Comparison of ENCODE assay signal across 8 cellular contexts in the genomic region with DNA sequence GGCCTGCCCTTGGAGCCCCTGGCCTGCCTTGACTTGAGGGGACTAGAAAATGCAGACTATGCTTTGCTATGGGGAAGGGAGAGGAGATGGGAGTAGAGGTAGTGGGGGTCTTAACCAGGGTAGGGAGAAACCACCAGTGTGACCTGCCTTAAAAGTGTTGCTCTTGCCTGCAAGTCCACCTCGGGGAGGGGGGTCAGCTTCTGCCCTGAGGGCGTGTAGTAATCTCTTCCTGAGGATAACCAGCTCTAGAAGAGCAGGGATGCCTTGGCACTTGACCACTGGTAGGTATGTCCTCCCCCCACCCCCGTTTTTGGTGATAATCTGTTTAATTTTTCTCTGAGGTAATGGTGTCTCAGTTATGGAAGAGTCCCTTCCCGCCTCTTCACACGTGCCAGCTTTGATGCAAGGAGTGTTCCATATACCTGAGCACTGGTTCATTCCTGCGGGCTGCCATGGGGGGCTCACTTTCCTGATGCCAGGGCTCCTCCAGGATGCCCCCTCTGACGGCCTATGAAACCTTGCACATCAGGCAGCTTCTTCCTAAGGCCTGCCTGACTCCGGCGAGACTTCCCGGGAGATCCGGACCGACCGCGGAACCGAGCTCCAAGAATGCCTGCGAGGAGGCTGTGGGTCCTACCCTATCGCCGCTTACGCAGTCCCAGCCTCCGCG. TPM values are rescaled to one million over a fixed set of nuclear protein-coding genes. Genes with fewer than 3 reads are reported as not detected.
DNase-seq lines count a peak whose midpoint lies in the region; ATAC-seq and TF ChIP-seq lines count a peak whose summit lies in the region.

No MANE protein-coding gene starts in this region.

- H3K36me3 Mint-ChIP-seq in Calu3 (ENCODE audit: insufficient read depth, unreplicated experiment) = peaks cover 38% of the 10 kb centered on the region
- no peaks in the 10 kb centered on the region for H3K36me3 Mint-ChIP-seq in neural crest cell (ENCODE audit: low read depth)

- no peak for TF ChIP-seq CTCF in Calu3 (IDR thresholded peaks at IDR 0.05; ENCODE audit: unreplicated experiment)
- TF ChIP-seq CTCF in NB4 (IDR thresholded peaks at IDR 0.05; ENCODE audit: low read depth, low read length) = no peak
- peak; percentile 15 for TF ChIP-seq CTCF in coronary artery (IDR thresholded peaks at IDR 0.05)
- TF ChIP-seq CTCF in neural crest cell (conservative IDR thresholded peaks at IDR 0.05) = no peak

- H3K4me3 Mint-ChIP-seq in Calu3 (ENCODE audit: low read depth, unreplicated experiment) (peak overlapping the region; percentile 96), neural crest cell (peak overlapping the region; percentile 95)

- TF ChIP-seq POLR2A in NB4 (IDR thresholded peaks at IDR 0.05; ENCODE audit: extremely low read depth, insufficient read length) = no peak

- H3K27me3 Mint-ChIP-seq in Calu3 (ENCODE audit: unreplicated experiment) (no peaks in the 10 kb centered on the region), neural crest cell (ENCODE audit: low read depth) (no peaks in the 10 kb centered on the region)

- no peak for ATAC-seq in GM19351 (IDR thresholded peaks at IDR 0.05; ENCODE audit: unreplicated experiment)
- no peak for ATAC-seq in GM18517 (IDR thresholded peaks at IDR 0.05; ENCODE audit: unreplicated experiment)

- H3K4me1 Mint-ChIP-seq in Calu3 (ENCODE audit: low read depth, unreplicated experiment) (peaks cover 9% of the 10 kb centered on the region), neural crest cell (peaks cover 31% of the 10 kb centered on the region)

- intact Hi-C loops in Calu3 (cut with micrococcal nuclease; ENCODE audit: unreplicated experiment) = loop anchor here (2.0 kb wide), 1 partner anchor 460 kb away; no protein-coding TSS in a partner anchor

- TSS peak; percentile 67 for BruUV-seq in Calu3 (replicated peaks; lab: Mats Ljungman, UMichigan)

- peak overlapping the region; percentile 93 for H3K27ac Mint-ChIP-seq in Calu3 (ENCODE audit: unreplicated experiment)
- peak overlapping the region; percentile 98 for H3K27ac Mint-ChIP-seq in neural crest cell (ENCODE audit: unreplicated experiment)

- no peak for DNase-seq in Calu3
- peak; percentile 23 for DNase-seq in NB4 (ENCODE audit: low read depth)
- no peak for DNase-seq in coronary artery (ENCODE audit: low spot score)
- DNase-seq in neural crest cell (ENCODE audit: low read depth, low spot score) = no peak
- no peak for DNase-seq in AML-193 (lab: John Stamatoyannopoulos, UW)
- DNase-seq in HT-29 (ENCODE audit: low spot score) = no peak

- peak overlapping the region; percentile 51 for H3K4me3 ChIP-seq in NB4 (ENCODE audit: low read depth, low read length)
- H3K4me3 ChIP-seq in coronary artery = peak overlapping the region; percentile 80

- H3K27ac ChIP-seq in coronary artery = peak overlapping the region; percentile 85 to 95

- H3K9me3 Mint-ChIP-seq in Calu3 (ENCODE audit: low read depth, unreplicated experiment) = no peaks in the 10 kb centered on the region
- H3K9me3 Mint-ChIP-seq in neural crest cell = no peaks in the 10 kb centered on the region

- CTCF ChIA-PET in Calu3 (lab: Charles Lee) = interaction anchor here (0.7 to 1.2 kb wide), 4 partner anchors 18 to 172 kb away, joined by 3 to 4 read pairs (median 4); partner anchors contain the start of genes NDUFAF3 and WDR6

RNA-seq across cellular contexts. Expression of gene P4HTM, which starts 0.8 kb away (rescaled TPM):
- total RNA-seq in Calu3 (2022) (63.0 and 72.0 TPM in 2 replicates), neural crest cell (29.1 and 31.4 TPM in 2 replicates)
- total RNA-seq in HT-29 (2014; rRNA removed; shearing (Covaris generic)) = 61.2 and 67.7 TPM in 2 replicates

RNA-seq across cellular contexts. Expression of gene WDR6, which starts 17.9 kb away (rescaled TPM):
- 113 and 138 TPM in 2 replicates for total RNA-seq in Calu3 (2022)
- 284 and 294 TPM in 2 replicates for total RNA-seq in neural crest cell
- total RNA-seq in HT-29 (2014; rRNA removed; shearing (Covaris generic)) = 82.3 and 87.1 TPM in 2 replicates

RNA-seq across cellular contexts. Expression of gene DALRD3, which starts 29.1 kb away (rescaled TPM):
- 35.1 and 40.9 TPM in 2 replicates for total RNA-seq in Calu3 (2022)
- 28.2 and 28.7 TPM in 2 replicates for total RNA-seq in neural crest cell
- total RNA-seq in HT-29 (2014; rRNA removed; shearing (Covaris generic)) = 42.2 and 45.4 TPM in 2 replicates

RNA-seq across cellular contexts. Expression of gene NDUFAF3, which starts 32.7 kb away (rescaled TPM):
- total RNA-seq in Calu3 (2022) (124 and 133 TPM in 2 replicates), neural crest cell (69.5 and 70.9 TPM in 2 replicates)
- total RNA-seq in HT-29 (2014; rRNA removed; shearing (Covaris generic)) = 254 and 271 TPM in 2 replicates

RNA-seq across cellular contexts. Expression of gene IMPDH2, which starts 39.9 kb away (rescaled TPM):
- 160 and 184 TPM in 2 replicates for total RNA-seq in Calu3 (2022)
- 259 and 261 TPM in 2 replicates for total RNA-seq in neural crest cell
- total RNA-seq in HT-29 (2014; rRNA removed; shearing (Covaris generic)) = 265 and 282 TPM in 2 replicates
